Comparison of ENCODE assay signal across 20 cellular contexts in the genomic region with DNA sequence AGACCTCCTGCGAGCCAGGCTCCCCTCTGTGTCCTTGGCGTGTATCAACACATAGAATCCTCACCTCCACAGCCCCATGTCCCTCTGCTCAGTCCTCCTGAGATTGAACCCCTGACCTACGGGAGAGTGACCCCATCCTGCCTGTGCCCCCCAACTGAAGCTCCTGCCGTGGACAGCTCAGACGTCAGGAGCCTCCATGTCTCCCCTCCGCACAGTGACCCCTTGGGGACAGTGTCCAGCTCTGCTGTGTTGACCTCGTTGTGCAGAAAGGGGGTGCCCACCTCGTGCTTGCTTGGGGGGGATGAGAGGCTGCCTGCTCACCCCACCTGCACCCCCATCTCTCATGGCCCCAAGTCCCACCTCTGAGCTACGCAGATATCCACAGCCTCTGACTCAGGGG. TPM values are rescaled to one million over a fixed set of nuclear protein-coding genes. Genes with fewer than 3 reads are reported as not detected.
DNase-seq lines count a peak whose midpoint lies in the region; ATAC-seq and TF ChIP-seq lines count a peak whose summit lies in the region.
"Had no signal": no experiment of that assay in that cellular context is flagged by ENCODE, and none has a peak within 500 bp of the region (broad histone marks: within the 10 kb centered on the region; RNA-seq: fewer than 3 reads in every experiment).

No MANE protein-coding gene starts in this region.

- H3K36me3 Mint-ChIP-seq in CD4-positive, alpha-beta memory T cell = peaks cover 5 to 6% of the 10 kb centered on the region in 2 donors
- H3K36me3 Mint-ChIP-seq in effector memory CD8-positive, alpha-beta T cell (ENCODE audit: insufficient read depth) = peaks cover 14% of the 10 kb centered on the region

- peak overlapping the region in 7 of 8 donors; percentile 78 to 87 (median 84) for H3K4me3 Mint-ChIP-seq in CD4-positive, alpha-beta memory T cell
- peak overlapping the region; percentile 81 to 86 for H3K4me3 Mint-ChIP-seq in effector memory CD8-positive, alpha-beta T cell

- TF ChIP-seq CTCF in Peyer's patch (IDR thresholded peaks at IDR 0.05) (no peak), BE2C (IDR thresholded peaks at IDR 0.05; ENCODE audit: low read depth, low read length) (no peak)

- intact Hi-C loops in CD4-positive, alpha-beta memory T cell (cut with micrococcal nuclease) = no loop called here

- CTCF ChIA-PET in CD4-positive, alpha-beta memory T cell (lab: Charles Lee; ENCODE audit: partially characterized antibody) = interaction anchor here (1.0 to 1.5 kb wide), 2 partner anchors 23 to 34 kb away, joined by 3 read pairs; no protein-coding TSS in a partner anchor

- no peak for TF ChIP-seq POLR2A in Peyer's patch (IDR thresholded peaks at IDR 0.05)

- peaks cover 0 to 4% (median 0%) of the 10 kb centered on the region in 8 donors for H3K9me3 Mint-ChIP-seq in CD4-positive, alpha-beta memory T cell
- H3K9me3 Mint-ChIP-seq in effector memory CD8-positive, alpha-beta T cell = no peaks in the 10 kb centered on the region

- POLR2A ChIA-PET in CD4-positive, alpha-beta memory T cell (lab: Charles Lee; ENCODE audit: partially characterized antibody) = interaction anchor here (0.9 to 1.8 kb wide), 4 partner anchors 8 to 34 kb away, joined by 3 to 6 read pairs (median 4); no protein-coding TSS in a partner anchor

- H3K4me1 Mint-ChIP-seq in CD4-positive, alpha-beta memory T cell = peaks cover 51 to 92% (median 69%) of the 10 kb centered on the region in 4 donors
- H3K4me1 Mint-ChIP-seq in effector memory CD8-positive, alpha-beta T cell (ENCODE audit: low read depth in 2 of 2) = peaks cover 71 to 72% of the 10 kb centered on the region in 2 donors

- no peaks in the 10 kb centered on the region for H3K36me3 ChIP-seq in CD4-positive, alpha-beta memory T cell (ENCODE audit: insufficient read depth, low read length)
- H3K36me3 ChIP-seq in Peyer's patch (no peaks in the 10 kb centered on the region), skeletal muscle tissue (ENCODE audit: control insufficient read depth in 3 of 3, insufficient read depth in 3 of 3, low read length in 3 of 3) (no peaks in the 10 kb centered on the region), BE2C (no peaks in the 10 kb centered on the region)

- H3K4me1 ChIP-seq in CD4-positive, alpha-beta memory T cell (ENCODE audit: insufficient read depth, low read length) = peaks cover 78% of the 10 kb centered on the region
- H3K4me1 ChIP-seq in Peyer's patch = peaks cover 0 to 11% (median 0%) of the 10 kb centered on the region in 4 donors
- peaks cover 0 to 7% (median 0%) of the 10 kb centered on the region in 3 donors for H3K4me1 ChIP-seq in skeletal muscle tissue (ENCODE audit: control insufficient read depth in 3 of 3, insufficient read depth in 3 of 3, low read length in 3 of 3)
- H3K4me1 ChIP-seq in BE2C = no peaks in the 10 kb centered on the region
- H3K4me1 ChIP-seq: Caco-2 had no signal

- no peaks in the 10 kb centered on the region for H3K27me3 Mint-ChIP-seq in CD4-positive, alpha-beta memory T cell
- no peaks in the 10 kb centered on the region for H3K27me3 Mint-ChIP-seq in effector memory CD8-positive, alpha-beta T cell

- peak overlapping the region; percentile 37 to 43 for H3K4me3 ChIP-seq in CD4-positive, alpha-beta memory T cell (ENCODE audit: low read length in 2 of 2)
- H3K4me3 ChIP-seq in Peyer's patch (no peak overlapping the region), skeletal muscle tissue (ENCODE audit: low read length in 3 of 3) (no peak overlapping the region), BE2C (ENCODE audit: low read depth, low read length) (no peak overlapping the region)

- no peaks in the 10 kb centered on the region for H3K9me3 ChIP-seq in CD4-positive, alpha-beta memory T cell (ENCODE audit: control insufficient read depth in 1 of 2, low read length in 2 of 2)
- H3K9me3 ChIP-seq in Peyer's patch = no peaks in the 10 kb centered on the region
- no peaks in the 10 kb centered on the region for H3K9me3 ChIP-seq in skeletal muscle tissue (ENCODE audit: control insufficient read depth in 3 of 3, low read length in 3 of 3)
- H3K9me3 ChIP-seq in BE2C = no peaks in the 10 kb centered on the region
- H3K9me3 ChIP-seq: Caco-2 had no signal

- peak overlapping the region; percentile 22 for H3K27ac ChIP-seq in CD4-positive, alpha-beta memory T cell (ENCODE audit: low read depth, low read length)
- peak overlapping the region in 3 of 4 donors; percentile 17 to 64 (median 35) for H3K27ac ChIP-seq in Peyer's patch
- peak overlapping the region; percentile 36 for H3K27ac ChIP-seq in skeletal muscle tissue (ENCODE audit: low read depth, low read length)
- H3K27ac ChIP-seq: VCaP had no signal

- DNase-seq in CD4-positive, alpha-beta memory T cell = no peak
- no peak for DNase-seq in Peyer's patch
- DNase-seq in effector memory CD8-positive, alpha-beta T cell = no peak
- no peak for DNase-seq in BE2C
- DNase-seq in NCI-H1048 (lab: John Stamatoyannopoulos, UW) = no peak
- no peak for DNase-seq in SIG-M5 treated with dmso at 0.1 percent for 504 hours (lab: John Stamatoyannopoulos, UW; ENCODE audit: unreplicated experiment)
- DNase-seq: Caco-2; GDM1; hippocampal formation; MM.1S; NCI-H2029; NCI-H526 treated with DMSO at 0.1 percent for 48 hours; PC-3; stimulated activated CD4-positive, alpha-beta T cell treated with anti-CD3 and anti-CD28 coated beads, Interleukin-4, amount 100 ng/mL, for 1 hour had no signal

- H3K27me3 ChIP-seq in CD4-positive, alpha-beta memory T cell (ENCODE audit: insufficient read depth, low read length) = no peaks in the 10 kb centered on the region
- no peaks in the 10 kb centered on the region for H3K27me3 ChIP-seq in Peyer's patch
- H3K27me3 ChIP-seq in skeletal muscle tissue (ENCODE audit: control insufficient read depth in 3 of 3, insufficient read depth in 3 of 3, low read length in 3 of 3) = peaks cover 0 to 26% (median 10%) of the 10 kb centered on the region in 3 donors
- H3K27me3 ChIP-seq in BE2C = peaks cover 38% of the 10 kb centered on the region

- H3K27ac Mint-ChIP-seq in CD4-positive, alpha-beta memory T cell = peak overlapping the region; percentile 78 to 94 (median 92)
- peak overlapping the region; percentile 73 to 93 for H3K27ac Mint-ChIP-seq in effector memory CD8-positive, alpha-beta T cell

- ATAC-seq in effector memory CD8-positive, alpha-beta T cell (replicated peaks) = no peak
- ATAC-seq: HCT116, PC-3 had no signal

- no peak overlapping the region for H3K9ac ChIP-seq in skeletal muscle tissue (ENCODE audit: low read depth in 1 of 3, low read length in 3 of 3)

RNA-seq across cellular contexts. Expression of gene SIGLEC9, which starts 0.5 kb away (rescaled TPM):
- 1 to 10 TPM; 3.4 to 3.9 TPM for total RNA-seq in CD4-positive, alpha-beta memory T cell
- 1 to 10 TPM; 2.4 to 2.6 TPM for polyA plus RNA-seq in CD4-positive, alpha-beta memory T cell
- 1 to 10 TPM in 2 of 4 donors, not detected in 2; 1.9 to 2.1 TPM for total RNA-seq in Peyer's patch
- total RNA-seq in skeletal muscle tissue = under 0.01 TPM
- not detected for polyA plus RNA-seq in BE2C (2012; ENCODE audit: insufficient read depth, insufficient read length, low read depth)
- total RNA-seq: Caco-2, fibroblast of lung, PC-3 had no signal
- polyA plus RNA-seq: fibroblast of lung, neural cell had no signal

RNA-seq across cellular contexts. Expression of gene CTU1, which starts 16.0 kb away (rescaled TPM):
- total RNA-seq in CD4-positive, alpha-beta memory T cell = 10 to 100 TPM; 11.4 TPM
- polyA plus RNA-seq in CD4-positive, alpha-beta memory T cell = 1 to 10 TPM; 1.4 to 9.2 TPM
- 10 to 100 TPM in 1 of 4 donors, 1 to 10 TPM in 3; 4.4 to 10.0 (median 6.5) TPM for total RNA-seq in Peyer's patch
- total RNA-seq in skeletal muscle tissue = 4.2 TPM
- polyA plus RNA-seq in BE2C (2012; ENCODE audit: insufficient read depth, insufficient read length, low read depth) = 25.4 TPM

RNA-seq across cellular contexts. Expression of gene SIGLEC7, which starts 17.9 kb away (rescaled TPM):
- total RNA-seq in CD4-positive, alpha-beta memory T cell = under 1 TPM; 0.25 to 0.52 TPM
- polyA plus RNA-seq in CD4-positive, alpha-beta memory T cell = under 1 TPM in 1 of 2 donors, not detected in 1; 0.57 TPM
- total RNA-seq in Peyer's patch = not detected
- total RNA-seq in skeletal muscle tissue = 0.52 TPM
- polyA plus RNA-seq in BE2C (2012; ENCODE audit: insufficient read depth, insufficient read length, low read depth) = not detected
- total RNA-seq: Caco-2, fibroblast of lung, PC-3 had no signal
- polyA plus RNA-seq: fibroblast of lung, neural cell had no signal

RNA-seq across cellular contexts. Expression of gene KLK14, which starts 41.5 kb away (rescaled TPM):
- 1 to 10 TPM in 1 of 2 experiments, not detected in 1; 1.1 TPM for total RNA-seq in CD4-positive, alpha-beta memory T cell
- not detected for polyA plus RNA-seq in CD4-positive, alpha-beta memory T cell
- total RNA-seq in Peyer's patch = 1 to 10 TPM in 2 of 4 donors, not detected in 2; 1.1 to 6.6 TPM
- not detected for total RNA-seq in skeletal muscle tissue
- not detected for polyA plus RNA-seq in BE2C (2012; ENCODE audit: insufficient read depth, insufficient read length, low read depth)
- total RNA-seq: Caco-2, fibroblast of lung, PC-3 had no signal
- polyA plus RNA-seq: fibroblast of lung, neural cell, right cardiac atrium had no signal

RNA-seq across cellular contexts. Expression of gene KLK13, which starts 59.3 kb away (rescaled TPM):
- not detected for total RNA-seq in CD4-positive, alpha-beta memory T cell
- not detected for polyA plus RNA-seq in CD4-positive, alpha-beta memory T cell
- total RNA-seq in Peyer's patch (1 to 10 TPM in 3 of 4 donors, not detected in 1; 1.2 to 5.0 (median 1.3) TPM), skeletal muscle tissue (not detected)
- polyA plus RNA-seq in BE2C (2012; ENCODE audit: insufficient read depth, insufficient read length, low read depth) = not detected
- total RNA-seq: Caco-2, fibroblast of lung, PC-3, right cardiac atrium had no signal
- polyA plus RNA-seq: fibroblast of lung, neural cell had no signal

Comparison
In these comparisons a context has a peak if more than half of its experiments do, and no peak if none do; other contexts are left out.
1. H3K4me3 ChIP-seq: peak in CD4-positive, alpha-beta memory T cell (2 of 2); none in Peyer's patch (0 of 4), skeletal muscle tissue (0 of 3) and BE2C (single experiment).
2. Peak in every context shown above with its lines, with median percentiles within 50 percentile points of each other: H3K27ac ChIP-seq.